8 cellular contexts compared by ENCODE assay signal in the genomic region with DNA sequence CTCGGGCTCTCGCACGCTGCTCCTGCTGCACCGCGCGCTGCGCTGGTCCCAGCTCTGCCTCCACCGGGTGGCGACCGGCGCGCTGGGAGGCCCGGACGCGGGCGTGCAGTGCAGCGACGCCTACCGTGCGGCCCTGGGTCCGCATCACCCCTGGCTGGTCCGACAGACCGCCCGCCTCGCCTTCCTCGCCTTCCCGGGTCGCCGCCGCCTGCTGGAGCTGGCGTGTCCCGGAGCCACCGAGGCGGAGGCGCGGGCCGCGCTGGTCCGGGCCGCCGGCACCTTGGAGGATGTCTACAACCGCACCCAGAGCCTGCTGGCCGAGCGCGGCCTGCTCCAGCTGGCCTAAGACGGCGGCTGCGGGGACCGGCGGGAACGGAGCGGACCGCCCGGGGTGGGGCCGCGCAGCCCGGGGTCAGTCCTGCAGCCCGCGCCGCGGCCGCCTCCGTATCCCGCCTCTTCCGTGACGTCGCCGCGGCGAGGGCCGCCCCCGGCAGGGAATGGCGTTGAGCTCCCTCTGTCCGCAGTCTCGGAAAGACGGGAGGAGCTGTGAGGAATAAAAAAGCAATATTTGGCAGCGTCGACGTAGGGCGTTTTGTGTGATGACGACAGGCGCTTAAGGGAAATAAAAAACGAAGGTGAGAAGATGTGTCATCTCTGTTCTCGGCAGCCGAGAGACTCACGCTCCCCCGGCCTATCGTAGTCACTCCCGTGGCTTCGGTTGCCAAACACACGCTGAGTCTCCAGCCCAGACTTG. TPM values are rescaled to one million over a fixed set of nuclear protein-coding genes. Genes with fewer than 3 reads are reported as not detected.
DNase-seq lines count a peak whose midpoint lies in the region; ATAC-seq and TF ChIP-seq lines count a peak whose summit lies in the region.

No MANE protein-coding gene starts in this region.

- no peaks in the 10 kb centered on the region for H3K79me2 ChIP-seq in Karpas-422 (ENCODE audit: low read length)

- no peaks in the 10 kb centered on the region for H3K9me2 ChIP-seq in Karpas-422 (replicated peaks; ENCODE audit: insufficient read depth, low read length)

- peak overlapping the region; percentile 74 for H3K4me3 ChIP-seq in Karpas-422 (ENCODE audit: low read length)
- peak overlapping the region; percentile 71 for H3K4me3 ChIP-seq in SJCRH30

- peak; percentile 86 for DNase-seq in EH (ENCODE audit: low read depth)
- DNase-seq in Karpas-422 = peak; percentile 91
- DNase-seq in SJCRH30 = peak; percentile 70 to 71
- peak; percentile 85 for DNase-seq in activated naive CD4-positive, alpha-beta T cell treated with anti-CD3 and anti-CD28 coated beads, Interleukin-2, amount 10 ng/mL, durations not matched to agents 7 days and 5 days
- DNase-seq in globus pallidus (ENCODE audit: low spot score) = peak; percentile 85
- DNase-seq in omental fat pad (ENCODE audit: low spot score) = peak; percentile 65

- peak overlapping the region; percentile 84 for H3K4me3 Mint-ChIP-seq in activated naive CD4-positive, alpha-beta T cell treated with anti-CD3 and anti-CD28 coated beads, Interleukin-2, amount 10 ng/mL, durations not matched to agents 7 days and 5 days

- H3K4me1 ChIP-seq in Karpas-422 (ENCODE audit: low read length) = peaks cover 18% of the 10 kb centered on the region
- peaks cover 16% of the 10 kb centered on the region for H3K4me1 ChIP-seq in SJCRH30

- H3K4me1 Mint-ChIP-seq in activated naive CD4-positive, alpha-beta T cell treated with anti-CD3 and anti-CD28 coated beads, Interleukin-2, amount 10 ng/mL, durations not matched to agents 7 days and 5 days = peaks cover 37% of the 10 kb centered on the region

- no peak overlapping the region for H3K27ac ChIP-seq in Karpas-422 (ENCODE audit: low read length)
- H3K27ac ChIP-seq in SJCRH30 = peak overlapping the region; percentile 57; the same call in 1 of the 2 replicates
- peak overlapping the region; percentile 87 for H3K27ac ChIP-seq in temporal lobe (ENCODE audit: low read depth, low read length)

- H3K36me3 ChIP-seq in Karpas-422 (ENCODE audit: insufficient read depth, low read length) = no peaks in the 10 kb centered on the region; the same call in 1 of the 2 replicates
- no peaks in the 10 kb centered on the region for H3K36me3 ChIP-seq in SJCRH30

- H3K27me3 Mint-ChIP-seq in activated naive CD4-positive, alpha-beta T cell treated with anti-CD3 and anti-CD28 coated beads, Interleukin-2, amount 10 ng/mL, durations not matched to agents 7 days and 5 days = peaks cover 61% of the 10 kb centered on the region

- peak overlapping the region; percentile 96 for H2AFZ ChIP-seq in Karpas-422 (ENCODE audit: low read length)

- H3K9ac ChIP-seq in Karpas-422 (ENCODE audit: low read length) = peak overlapping the region; percentile 78

- TF ChIP-seq CTCF in omental fat pad (IDR thresholded peaks at IDR 0.05) = peak in 1 of 3 donors; percentile 2

- H3K27ac Mint-ChIP-seq in activated naive CD4-positive, alpha-beta T cell treated with anti-CD3 and anti-CD28 coated beads, Interleukin-2, amount 10 ng/mL, durations not matched to agents 7 days and 5 days = peak overlapping the region; percentile 92

- H3K4me2 ChIP-seq in Karpas-422 (ENCODE audit: low read depth, low read length, poor library complexity, severe bottlenecking) = peak overlapping the region; percentile 96

- ATAC-seq in GM21723 (IDR thresholded peaks at IDR 0.05; ENCODE audit: unreplicated experiment) (peak; percentile 87), omental fat pad (ENCODE audit: low FRiP score) (peak; percentile 95)

- H3K36me3 Mint-ChIP-seq in activated naive CD4-positive, alpha-beta T cell treated with anti-CD3 and anti-CD28 coated beads, Interleukin-2, amount 10 ng/mL, durations not matched to agents 7 days and 5 days = no peaks in the 10 kb centered on the region

- H3K9me3 ChIP-seq in Karpas-422 (ENCODE audit: low read length) = no peaks in the 10 kb centered on the region
- H3K9me3 ChIP-seq in SJCRH30 (replicated peaks) = no peaks in the 10 kb centered on the region

- H3K9me3 Mint-ChIP-seq in activated naive CD4-positive, alpha-beta T cell treated with anti-CD3 and anti-CD28 coated beads, Interleukin-2, amount 10 ng/mL, durations not matched to agents 7 days and 5 days = no peaks in the 10 kb centered on the region

- CTCF ChIA-PET in activated naive CD4-positive, alpha-beta T cell treated with anti-CD3 and anti-CD28 coated beads, Interleukin-2, amount 10 ng/mL, durations not matched to agents 7 days and 5 days (lab: Charles Lee) = interaction anchor here (0.6 to 3.9 kb wide), 24 partner anchors 9 to 223 kb away, joined by 3 to 28 read pairs (median 4); a partner anchor contains a TSS

- no peaks in the 10 kb centered on the region for H4K20me1 ChIP-seq in Karpas-422 (ENCODE audit: insufficient read depth, low read depth, low read length)

- H3K27me3 ChIP-seq in Karpas-422 (ENCODE audit: low read length) (no peaks in the 10 kb centered on the region), SJCRH30 (no peaks in the 10 kb centered on the region)

RNA-seq across cellular contexts. Expression of a gene that starts 1.4 kb away (rescaled TPM):
- not detected in 2 replicates for total RNA-seq in Karpas-422 (2014; rRNA removed; shearing (Covaris generic); ENCODE audit: low replicate concordance)
- total RNA-seq in SJCRH30 (2014; rRNA removed; shearing (Covaris generic)) = not detected in 2 replicates
- total RNA-seq in omental fat pad = not detected
- not detected for total RNA-seq in temporal lobe

RNA-seq across cellular contexts. Expression of a gene that starts 4.0 kb away (rescaled TPM):
- total RNA-seq in Karpas-422 (2014; rRNA removed; shearing (Covaris generic); ENCODE audit: low replicate concordance) = not detected in 2 replicates
- total RNA-seq in SJCRH30 (2014; rRNA removed; shearing (Covaris generic)) = 4.3 and 8.3 TPM in 2 replicates
- total RNA-seq in omental fat pad (10 to 100 TPM in 1 of 4 donors, 1 to 10 TPM in 3; 2.1 to 13.1 (median 8.4) TPM), temporal lobe (0.25 TPM)

RNA-seq across cellular contexts. Expression of a gene that starts 5.8 kb away (rescaled TPM):
- total RNA-seq in Karpas-422 (2014; rRNA removed; shearing (Covaris generic); ENCODE audit: low replicate concordance) = 118 and 168 TPM in 2 replicates
- total RNA-seq in SJCRH30 (2014; rRNA removed; shearing (Covaris generic)) = 120 and 135 TPM in 2 replicates
- total RNA-seq in omental fat pad (100 to 1,000 TPM; 109 to 164 (median 150) TPM), temporal lobe (45.7 TPM)

RNA-seq across cellular contexts. Expression of a gene that starts 16.8 kb away (rescaled TPM):
- total RNA-seq in Karpas-422 (2014; rRNA removed; shearing (Covaris generic); ENCODE audit: low replicate concordance) = 13.1 and 23.3 TPM in 2 replicates
- 11.7 and 14.8 TPM in 2 replicates for total RNA-seq in SJCRH30 (2014; rRNA removed; shearing (Covaris generic))
- total RNA-seq in omental fat pad = 10 to 100 TPM; 20.8 to 29.2 (median 24.3) TPM
- 7.4 TPM for total RNA-seq in temporal lobe
